1 cellular context compared by ENCODE assay signal in genomic region chr16:22694887-22695382, GRCh38.
TF ChIP-seq lines count a peak whose summit lies in the region.

No MANE protein-coding gene starts in this region.

TF ChIP-seq in WTC11, 78 proteins besides CTCF, POLR2A, EP300 and RAD21 (continued from another document):
- TF ChIP-seq, protein P1, sequence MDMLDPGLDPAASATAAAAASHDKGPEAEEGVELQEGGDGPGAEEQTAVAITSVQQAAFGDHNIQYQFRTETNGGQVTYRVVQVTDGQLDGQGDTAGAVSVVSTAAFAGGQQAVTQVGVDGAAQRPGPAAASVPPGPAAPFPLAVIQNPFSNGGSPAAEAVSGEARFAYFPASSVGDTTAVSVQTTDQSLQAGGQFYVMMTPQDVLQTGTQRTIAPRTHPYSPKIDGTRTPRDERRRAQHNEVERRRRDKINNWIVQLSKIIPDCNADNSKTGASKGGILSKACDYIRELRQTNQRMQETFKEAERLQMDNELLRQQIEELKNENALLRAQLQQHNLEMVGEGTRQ (CRISPR knock-in tag; IDR thresholded peaks at IDR 0.05): no peak
- no peak for TF ChIP-seq PREB (CRISPR knock-in tag; IDR thresholded peaks at IDR 0.05; ENCODE audit: borderline replicate concordance)
